11 cellular contexts compared by ENCODE assay signal in genomic region chr3:39388741-39389248, GRCh38. TPM values are rescaled to one million over a fixed set of nuclear protein-coding genes. Genes with fewer than 3 reads are reported as not detected.
A peak's percentile ranks its signal among the peaks of the same experiment; 100 is the strongest.
DNase-seq lines count a peak whose midpoint lies in the region; ATAC-seq, FAIRE-seq and TF ChIP-seq lines count a peak whose summit lies in the region.
"Had no signal": no experiment of that assay in that cellular context is flagged by ENCODE, and none has a peak within 500 bp of the region (broad histone marks: within the 10 kb centered on the region; RNA-seq: fewer than 3 reads in every experiment).

No MANE protein-coding gene starts in this region.

- intact Hi-C loops in sigmoid colon (cut with DNase I), result loop anchor here (10.0 kb wide), 2 partner anchors 1066 to 1604 kb away; partner anchors contain the start of gene RPL14

- no peak for TF ChIP-seq POLR2A in sigmoid colon (IDR thresholded peaks at IDR 0.05)

- peak overlapping the region; percentile 62 to 83 (median 76) for H3K4me3 Mint-ChIP-seq in immature natural killer cell

- FAIRE-seq in RCC 7860 (lab: Jason Lieb, UNC), result no peak
- FAIRE-seq: H1 had no signal

- TF ChIP-seq EP300 in sigmoid colon (IDR thresholded peaks at IDR 0.05), result no peak

- peaks cover 0 to 17% (median 15%) of the 10 kb centered on the region in 4 donors for H3K4me1 ChIP-seq in sigmoid colon

- ATAC-seq in GM18867 (IDR thresholded peaks at IDR 0.05; ENCODE audit: unreplicated experiment) (peak; percentile 83), GM21619 (IDR thresholded peaks at IDR 0.05; ENCODE audit: unreplicated experiment) (peak; percentile 69), HG03469 (IDR thresholded peaks at IDR 0.05; ENCODE audit: unreplicated experiment) (peak; percentile 55)
- ATAC-seq: PC-3 had no signal

- peaks cover 72 to 79% of the 10 kb centered on the region in 2 donors for H3K4me1 Mint-ChIP-seq in immature natural killer cell

- H3K27me3 ChIP-seq in sigmoid colon, result no peaks in the 10 kb centered on the region

- H3K36me3 Mint-ChIP-seq in immature natural killer cell, result peaks cover 2 to 20% (median 18%) of the 10 kb centered on the region in 3 donors

- H3K27ac Mint-ChIP-seq in immature natural killer cell, result peak overlapping the region; percentile 87 to 94 (median 90)

- TF ChIP-seq CTCF in sigmoid colon (IDR thresholded peaks at IDR 0.05), result no peak

- no peaks in the 10 kb centered on the region for H3K9me3 Mint-ChIP-seq in immature natural killer cell

- H3K9me3 ChIP-seq in sigmoid colon, result no peaks in the 10 kb centered on the region

- 56 to 71% methylated on average over 2 of the region's 2 CpGs for WGBS in sigmoid colon, 2 donors

- DNase-seq in immature natural killer cell (peak; percentile 30 to 41 (median 41)), HuH-7 (ENCODE audit: low spot score) (no peak), sigmoid colon (no peak), RCC 7860 (ENCODE audit: low spot score) (no peak)
- no peak for DNase-seq in effector CD8-positive, alpha-beta T cell (lab: John Stamatoyannopoulos, UW)
- DNase-seq: anterior cingulate cortex, PC-3 had no signal

- H3K27ac ChIP-seq in sigmoid colon, result no peak overlapping the region

- no peak overlapping the region for H3K4me3 ChIP-seq in sigmoid colon

- peaks cover 0 to 10% (median 7%) of the 10 kb centered on the region in 3 donors for H3K27me3 Mint-ChIP-seq in immature natural killer cell (ENCODE audit: low read depth in 3 of 3)

- H3K36me3 ChIP-seq in sigmoid colon, result peaks cover 14 to 47% (median 34%) of the 10 kb centered on the region in 4 donors

RNA-seq across cellular contexts. Expression of gene SLC25A38, which starts 5.6 kb away (rescaled TPM):
- 10 to 100 TPM; 32.1 to 55.0 (median 37.8) TPM for polyA plus RNA-seq in immature natural killer cell
- 10 to 100 TPM; 25.8 to 32.6 (median 27.5) TPM for total RNA-seq in sigmoid colon
- 10 to 100 TPM; 33.1 to 39.0 (median 36.4) TPM for polyA plus RNA-seq in sigmoid colon

RNA-seq across cellular contexts. Expression of gene RPSA, which starts 17.7 kb away (rescaled TPM):
- polyA plus RNA-seq in immature natural killer cell (100 to 1,000 TPM; 496 to 820 (median 547) TPM), sigmoid colon (1,000 to 10,000 TPM; 1,714 to 2,115 (median 1,937) TPM)
- total RNA-seq in sigmoid colon, result 1,000 to 10,000 TPM; 1,024 to 1,538 (median 1,324) TPM

RNA-seq across cellular contexts. Expression of gene CCR8, which starts 59.3 kb away (rescaled TPM):
- polyA plus RNA-seq in immature natural killer cell, result 1 to 10 TPM in 2 of 3 donors, not detected in 1; 1.1 TPM
- not detected for total RNA-seq in sigmoid colon
- under 1 TPM in 1 of 3 donors, not detected in 2; 0.93 TPM for polyA plus RNA-seq in sigmoid colon
- total RNA-seq: H1, PC-3 had no signal

Comparison
In these comparisons a context has a peak if more than half of its experiments do, and no peak if none do; other contexts are left out.
1. DNase-seq: peak in immature natural killer cell (3 of 3); none in HuH-7 (single experiment), effector CD8-positive, alpha-beta T cell (single experiment), sigmoid colon (single experiment) and RCC 7860 (single experiment).
2. Peak in every context shown above with its lines, with median percentiles within 50 percentile points of each other: ATAC-seq.